In genomic region chr20:58374906-58375760, GRCh38 we compare ENCODE assay signal across 14 cellular contexts. TPM values are rescaled to one million over a fixed set of nuclear protein-coding genes. Genes with fewer than 3 reads are reported as not detected.
DNase-seq lines count a peak whose midpoint lies in the region; ATAC-seq and TF ChIP-seq lines count a peak whose summit lies in the region.
"Had no signal": no experiment of that assay in that cellular context is flagged by ENCODE, and none has a peak within 500 bp of the region (broad histone marks: within the 10 kb centered on the region; RNA-seq: fewer than 3 reads in every experiment).

No MANE protein-coding gene starts in this region.

- H2BK15ac ChIP-seq in IMR-90 (ENCODE audit: low read depth, low read length) = no peak overlapping the region

- peak overlapping the region; percentile 73 for H2AK9ac ChIP-seq in IMR-90 (replicated peaks; ENCODE audit: low read depth, low read length, poor library complexity)

- H3K4me2 ChIP-seq in IMR-90 (ENCODE audit: low read depth, low read length) = peak overlapping the region; percentile 52

- CTCF ChIA-PET in IMR-90 (lab: Yijun Ruan, JAX) = no interaction called here

- no TSS peak for BruUV-seq in IMR-90 (replicated peaks; lab: Mats Ljungman, UMichigan)

- peak; percentile 91 for ATAC-seq in IMR-90 (ENCODE audit: low read depth)
- ATAC-seq: heart left ventricle; natural killer cell treated with Interleukin-12 subunit alpha and Interleukin-12 subunit beta and Interleukin-15 and Interleukin-18, amount 100 ng/mL, for 72 hours had no signal

- TF ChIP-seq CTCF in IMR-90 (conservative IDR thresholded peaks at IDR 0.05; ENCODE audit: low read depth, low read length) = no peak
- TF ChIP-seq CTCF in chondrocyte (IDR thresholded peaks at IDR 0.05) = no peak
- TF ChIP-seq CTCF in lower leg skin (IDR thresholded peaks at IDR 0.05) = no peak

- H3K36me3 ChIP-seq in IMR-90 (ENCODE audit: control insufficient read depth, insufficient read depth, low read length) (no peaks in the 10 kb centered on the region), iPS-20b (ENCODE audit: insufficient read depth, low read depth, low read length) (no peaks in the 10 kb centered on the region)
- H3K36me3 ChIP-seq: heart left ventricle had no signal

- H3K27ac Mint-ChIP-seq in chondrocyte (ENCODE audit: unreplicated experiment) = no peak overlapping the region
- H3K27ac Mint-ChIP-seq: activated T-helper 1 cell treated with anti-CD3 and anti-CD28 coated beads, Interleukin-12 subunit alpha, Interleukin-12 subunit beta, Interleukin-2, Interleukin-4 antibody, amounts not matched to agents 30 ng/mL and 10 ng/mL and 1 ng/mL, durations not matched to agents 14 hours and 24 hours and 36 hours; natural killer cell treated with Interleukin-12 subunit alpha and Interleukin-12 subunit beta and Interleukin-15 and Interleukin-18, amount 100 ng/mL, for 72 hours had no signal

- no peaks in the 10 kb centered on the region for H4K20me1 ChIP-seq in IMR-90 (ENCODE audit: insufficient read depth, low read length)

- peaks cover 11% of the 10 kb centered on the region for H3K4me1 Mint-ChIP-seq in chondrocyte (ENCODE audit: low read depth)

- H2BK5ac ChIP-seq in IMR-90 (ENCODE audit: low read depth, low read length, poor library complexity, severe bottlenecking) = peak overlapping the region; percentile 7

- H3K9ac ChIP-seq in IMR-90 (ENCODE audit: low read depth, low read length) = no peak overlapping the region; the same call in 1 of the 2 replicates
- H3K9ac ChIP-seq in iPS-20b (ENCODE audit: low read depth, low read length) = peak overlapping the region; percentile 63; the same call in 1 of the 2 replicates

- H3K14ac ChIP-seq in IMR-90 (replicated peaks; ENCODE audit: low read depth, low read length) = peak overlapping the region; percentile 29; the same call in 1 of the 2 replicates

- H3K36me3 Mint-ChIP-seq in chondrocyte (ENCODE audit: low read depth) = no peaks in the 10 kb centered on the region
- H3K36me3 Mint-ChIP-seq: natural killer cell treated with Interleukin-12 subunit alpha and Interleukin-12 subunit beta and Interleukin-15 and Interleukin-18, amount 100 ng/mL, for 72 hours had no signal

- H3K18ac ChIP-seq in IMR-90 (ENCODE audit: low read depth, low read length) = no peak overlapping the region; the same call in 1 of the 2 replicates

- TF ChIP-seq POLR2A in IMR-90 (IDR thresholded peaks at IDR 0.05; ENCODE audit: low read depth, low read length) (no peak), lower leg skin (IDR thresholded peaks at IDR 0.05) (no peak)

- peak overlapping the region; percentile 69 for H2AFZ ChIP-seq in IMR-90 (replicated peaks; ENCODE audit: low read length, poor library complexity)

- DNase-seq in AG08395 (ENCODE audit: low spot score) (peak; percentile 45), IMR-90 (peak; percentile 68), chondrocyte (ENCODE audit: low spot score) (no peak), activated T-cell treated with anti-CD3 and anti-CD28 coated beads for 4 hours (no peak), lower leg skin (ENCODE audit: low spot score in 2 of 2) (no peak), T-helper 1 cell (no peak)
- no peak for DNase-seq in stimulated activated CD4-positive, alpha-beta T cell treated with anti-CD3 and anti-CD28 coated beads, Interleukin-12 subunit alpha, Interleukin-12 subunit beta, amount 100 ng/mL, for 4 hours
- DNase-seq: GF-D8; NCI-H1048; stimulated activated naive CD4-positive, alpha-beta T cell treated with Interleukin-2 at 50 U/mL for 16 hours had no signal

- in situ Hi-C loops in IMR-90 (cut with MboI; ENCODE audit: low sequenced_read_pairs) = no loop called here

- H3K9me3 ChIP-seq in IMR-90 (ENCODE audit: control insufficient read depth, insufficient read depth, low read length) = no peaks in the 10 kb centered on the region
- no peaks in the 10 kb centered on the region for H3K9me3 ChIP-seq in iPS-20b (ENCODE audit: insufficient read depth, low read depth, low read length)
- H3K9me3 ChIP-seq: heart left ventricle had no signal

- no peaks in the 10 kb centered on the region for H3K27me3 Mint-ChIP-seq in chondrocyte (ENCODE audit: low read depth)

- H3K4me1 ChIP-seq in IMR-90 (ENCODE audit: control insufficient read depth, insufficient read depth, low read length) (no peaks in the 10 kb centered on the region; the same call in 1 of the 2 replicates), iPS-20b (ENCODE audit: insufficient read depth, low read length) (peaks cover 29% of the 10 kb centered on the region)

- H4K91ac ChIP-seq in IMR-90 (ENCODE audit: insufficient read depth, low read depth, low read length) = no peak overlapping the region

- H3K27ac ChIP-seq in IMR-90 (ENCODE audit: insufficient read depth, low read length) (no peak overlapping the region), iPS-20b (ENCODE audit: low read length) (peak overlapping the region; percentile 85)
- H3K27ac ChIP-seq: heart left ventricle had no signal

- intact Hi-C loops in IMR-90 (cut with micrococcal nuclease) (loop anchor here (5.0 kb wide), 1 partner anchor 48 kb away; no protein-coding TSS in a partner anchor), lower leg skin (cut with DNase I; ENCODE audit: low total_unique reads) (no loop called here)

- H4K8ac ChIP-seq in IMR-90 (ENCODE audit: low read depth in 2 of 2, low read length in 2 of 2) = peak overlapping the region in 1 of 2 experiments; percentile 70; a peak in 2 of 4 replicates

- H2BK120ac ChIP-seq in IMR-90 (ENCODE audit: low read depth, low read length) = no peak overlapping the region

- H3K4me3 ChIP-seq in IMR-90 (ENCODE audit: insufficient read depth, low read depth, low read length) (no peak overlapping the region), iPS-20b (ENCODE audit: low read length) (peak overlapping the region; percentile 32; the same call in 1 of the 2 replicates), lower leg skin (ENCODE audit: low read depth, poor library complexity, severe bottlenecking) (no peak overlapping the region)
- H3K4me3 ChIP-seq: heart left ventricle had no signal

- H3K9me3 Mint-ChIP-seq in chondrocyte (ENCODE audit: low read depth) = no peaks in the 10 kb centered on the region
- H3K9me3 Mint-ChIP-seq: activated T-helper 1 cell treated with anti-CD3 and anti-CD28 coated beads, Interleukin-12 subunit alpha, Interleukin-12 subunit beta, Interleukin-2, Interleukin-4 antibody, amounts not matched to agents 30 ng/mL and 10 ng/mL and 1 ng/mL, durations not matched to agents 14 hours and 24 hours and 36 hours; natural killer cell treated with Interleukin-12 subunit alpha and Interleukin-12 subunit beta and Interleukin-15 and Interleukin-18, amount 100 ng/mL, for 72 hours had no signal

- H2AK5ac ChIP-seq in IMR-90 (ENCODE audit: low read depth, low read length) = no peak overlapping the region

- WGBS in IMR-90 (ENCODE audit: extremely low coverage in 2 of 2, insufficient read length in 1 of 2), 2 experiments = 26% methylated on average over 2 of the region's 8 CpGs; no CpG with 5 or more reads in 1 of the 2 experiments
- 42 to 48% methylated on average over 8 of the region's 8 CpGs for WGBS in lower leg skin, 2 donors

- H2BK20ac ChIP-seq in IMR-90 (ENCODE audit: low read depth, low read length) = no peak overlapping the region

- H3K27me3 ChIP-seq in IMR-90 (ENCODE audit: control insufficient read depth, insufficient read depth, low read length) = no peaks in the 10 kb centered on the region
- no peaks in the 10 kb centered on the region for H3K27me3 ChIP-seq in iPS-20b (ENCODE audit: insufficient read depth, low read length)

- H3K23ac ChIP-seq in IMR-90 (ENCODE audit: low read depth, low read length) = peak overlapping the region; percentile 2; the same call in 1 of the 2 replicates

- no peaks in the 10 kb centered on the region for H3K79me1 ChIP-seq in IMR-90 (ENCODE audit: low read depth in 1 of 2, low read length in 2 of 2)

- peak overlapping the region; percentile 57 for H4K5ac ChIP-seq in IMR-90 (ENCODE audit: low read depth, low read length)

- H3K56ac ChIP-seq in IMR-90 (ENCODE audit: extremely low read depth, insufficient read depth, low read length) = no peak overlapping the region

- peak overlapping the region; percentile 14; the same call in 1 of the 2 replicates for H3K4ac ChIP-seq in IMR-90 (ENCODE audit: low read depth, low read length)

- peak overlapping the region; percentile 36 for H3K4me3 Mint-ChIP-seq in chondrocyte (ENCODE audit: unreplicated experiment)
- H3K4me3 Mint-ChIP-seq: activated T-helper 1 cell treated with anti-CD3 and anti-CD28 coated beads, Interleukin-12 subunit alpha, Interleukin-12 subunit beta, Interleukin-2, Interleukin-4 antibody, amounts not matched to agents 30 ng/mL and 10 ng/mL and 1 ng/mL, durations not matched to agents 14 hours and 24 hours and 36 hours; natural killer cell treated with Interleukin-12 subunit alpha and Interleukin-12 subunit beta and Interleukin-15 and Interleukin-18, amount 100 ng/mL, for 72 hours had no signal

- peaks cover 5% of the 10 kb centered on the region for H3K9me1 ChIP-seq in IMR-90 (ENCODE audit: insufficient read depth, low read length)

- dilution Hi-C loops in IMR-90 (cut with HindIII; ENCODE audit: low sequenced_read_pairs, unreplicated experiment) = no loop called here

- TF ChIP-seq RAD21 in IMR-90 (IDR thresholded peaks at IDR 0.05; ENCODE audit: low read length) = no peak

- POLR2A ChIA-PET in IMR-90 (lab: Charles Lee; ENCODE audit: unreplicated experiment) = no interaction called here

TF ChIP-seq in IMR-90, 13 proteins besides CTCF, POLR2A, EP300 and RAD21:
- TF ChIP-seq MAFK (IDR thresholded peaks at IDR 0.05; ENCODE audit: low read depth, low read length) = no peak
- 0 out of 2 replicates have a peak, but pooled peaks have one; percentile 9 for TF ChIP-seq CEBPB (IDR thresholded peaks at IDR 0.05; ENCODE audit: low read depth, low read length)

RNA-seq across cellular contexts. Expression of gene VAPB, which starts 13.9 kb away (rescaled TPM):
- total RNA-seq in IMR-90 (2012; rRNA removed) (9.1 and 12.8 TPM in 2 replicates), chondrocyte (48.2 to 55.3 TPM (median 53.3 TPM) in 3 replicates), lower leg skin (10 to 100 TPM in 3 of 4 donors, 1 to 10 TPM in 1; 9.4 to 13.0 (median 11.0) TPM)
- polyA plus RNA-seq in IMR-90 (2012; rRNA removed) = 20.8 and 26.0 TPM in 2 replicates
- 8.2 and 10.0 TPM in 2 replicates for polyA plus RNA-seq in IMR-90 (2012; cell fraction: cytosol; rRNA removed)
- 9.1 and 22.4 TPM in 2 replicates for polyA plus RNA-seq in IMR-90 (2012; cell fraction: nucleus; rRNA removed; ENCODE audit: low replicate concordance)

Comparison
In these comparisons a context has a peak if more than half of its experiments do, and no peak if none do; other contexts are left out.
1. DNase-seq: peak in AG08395 (single experiment) and IMR-90 (single experiment); none in chondrocyte (single experiment), activated T-cell treated with anti-CD3 and anti-CD28 coated beads for 4 hours (single experiment), lower leg skin (0 of 2), stimulated activated CD4-positive, alpha-beta T cell treated with anti-CD3 and anti-CD28 coated beads, Interleukin-12 subunit alpha, Interleukin-12 subunit beta, amount 100 ng/mL, for 4 hours (single experiment) and T-helper 1 cell (0 of 5).